ENCODE assay signal across 17 cellular contexts in genomic region chr5:143653256-143653655, GRCh38.
DNase-seq lines count a peak whose midpoint lies in the region; ATAC-seq and TF ChIP-seq lines count a peak whose summit lies in the region.
"Had no signal": no experiment of that assay in that cellular context is flagged by ENCODE, and none has a peak within 500 bp of the region (broad histone marks: within the 10 kb centered on the region; RNA-seq: fewer than 3 reads in every experiment).

No MANE protein-coding gene starts in this region.

- no peak for TF ChIP-seq CTCF in Calu3 (IDR thresholded peaks at IDR 0.05; ENCODE audit: unreplicated experiment)
- TF ChIP-seq CTCF in CD4-positive, alpha-beta T cell (IDR thresholded peaks at IDR 0.05): no peak
- TF ChIP-seq CTCF in MM.1S (IDR thresholded peaks at IDR 0.05; ENCODE audit: low read length): no peak

- peaks cover 33% of the 10 kb centered on the region for H3K4me1 Mint-ChIP-seq in Calu3 (ENCODE audit: low read depth, unreplicated experiment)
- H3K4me1 Mint-ChIP-seq in activated T-helper 2 cell treated with anti-CD3 and anti-CD28 coated beads, Interferon-gamma antibody, Interleukin-2, Interleukin-4, amounts not matched to agents 10 μg/mL and 5 μg/mL and 100 μg/mL, durations not matched to agents 14 hours and 24 hours and 36 hours (ENCODE audit: low read depth): peaks cover 21% of the 10 kb centered on the region
- H3K4me1 Mint-ChIP-seq in CD4-positive, alpha-beta T cell (ENCODE audit: low read depth): no peaks in the 10 kb centered on the region
- H3K4me1 Mint-ChIP-seq: GM23338, naive B cell had no signal

- H3K27ac Mint-ChIP-seq in Calu3 (ENCODE audit: unreplicated experiment): peak overlapping the region; percentile 3
- H3K27ac Mint-ChIP-seq in activated T-helper 2 cell treated with anti-CD3 and anti-CD28 coated beads, Interferon-gamma antibody, Interleukin-2, Interleukin-4, amounts not matched to agents 10 μg/mL and 5 μg/mL and 100 μg/mL, durations not matched to agents 14 hours and 24 hours and 36 hours: peak overlapping the region; percentile 77
- no peak overlapping the region for H3K27ac Mint-ChIP-seq in CD4-positive, alpha-beta T cell
- H3K27ac Mint-ChIP-seq: GM23338, naive B cell had no signal

- H3K9ac ChIP-seq in MM.1S (ENCODE audit: low read length): no peak overlapping the region
- H3K9ac ChIP-seq: BLaER1 had no signal

- peaks cover 2% of the 10 kb centered on the region for H3K9me3 Mint-ChIP-seq in Calu3 (ENCODE audit: low read depth, unreplicated experiment)
- H3K9me3 Mint-ChIP-seq in activated T-helper 2 cell treated with anti-CD3 and anti-CD28 coated beads, Interferon-gamma antibody, Interleukin-2, Interleukin-4, amounts not matched to agents 10 μg/mL and 5 μg/mL and 100 μg/mL, durations not matched to agents 14 hours and 24 hours and 36 hours: no peaks in the 10 kb centered on the region
- H3K9me3 Mint-ChIP-seq in CD4-positive, alpha-beta T cell: no peaks in the 10 kb centered on the region
- H3K9me3 Mint-ChIP-seq: GM23338, naive B cell had no signal

- H3K4me1 ChIP-seq in MM.1S (ENCODE audit: low read length): peaks cover 8% of the 10 kb centered on the region

- no peak overlapping the region for H3K4me3 Mint-ChIP-seq in Calu3 (ENCODE audit: low read depth, unreplicated experiment)
- no peak overlapping the region for H3K4me3 Mint-ChIP-seq in activated T-helper 2 cell treated with anti-CD3 and anti-CD28 coated beads, Interferon-gamma antibody, Interleukin-2, Interleukin-4, amounts not matched to agents 10 μg/mL and 5 μg/mL and 100 μg/mL, durations not matched to agents 14 hours and 24 hours and 36 hours (ENCODE audit: low read depth)
- no peak overlapping the region for H3K4me3 Mint-ChIP-seq in CD4-positive, alpha-beta T cell
- H3K4me3 Mint-ChIP-seq: GM23338, naive B cell had no signal

- H3K4me2 ChIP-seq in MM.1S (ENCODE audit: low read depth, low read length): no peak overlapping the region
- H3K4me2 ChIP-seq: BLaER1, GM23338 had no signal

- H3K27ac ChIP-seq in CD4-positive, alpha-beta T cell (ENCODE audit: low read depth, low read length): no peak overlapping the region
- no peak overlapping the region for H3K27ac ChIP-seq in MM.1S (ENCODE audit: low read length)
- H3K27ac ChIP-seq: BLaER1 had no signal

- ATAC-seq in GM18511 (IDR thresholded peaks at IDR 0.05; ENCODE audit: unreplicated experiment) (peak; percentile 64), HG03159 (IDR thresholded peaks at IDR 0.05; ENCODE audit: unreplicated experiment) (peak; percentile 65), HG02642 (IDR thresholded peaks at IDR 0.05; ENCODE audit: poor library complexity, unreplicated experiment) (no peak)
- ATAC-seq in CD4-positive, alpha-beta T cell (ENCODE audit: poor library complexity): no peak
- ATAC-seq: GM23338, sciatic nerve had no signal

- DNase-seq in Calu3 (no peak), MM.1S (no peak), SHP77 (lab: John Stamatoyannopoulos, UW) (no peak)
- no peak for DNase-seq in activated T-helper 2 cell treated with anti-CD3 and anti-CD28 coated beads, Interferon-gamma antibody, Interleukin-2, Interleukin-4, amounts not matched to agents 10 μg/mL and 5 μg/mL and 100 μg/mL, durations not matched to agents 14 hours and 24 hours and 36 hours (ENCODE audit: low spot score)
- no peak for DNase-seq in CD4-positive, alpha-beta T cell
- DNase-seq: activated CD8-positive, alpha-beta memory T cell treated with anti-CD3 and anti-CD28 coated beads, Interleukin-2, amount 50 U/mL, for 4 hours; effector CD4-positive, alpha-beta T cell; Kasumi-1; kidney; naive B cell; NCI-H226 had no signal

- no peaks in the 10 kb centered on the region for H4K20me1 ChIP-seq in MM.1S (ENCODE audit: insufficient read depth, low read length)
- H4K20me1 ChIP-seq: BLaER1 had no signal

- no peaks in the 10 kb centered on the region for H3F3A ChIP-seq in MM.1S (ENCODE audit: insufficient read depth, low read length)

- H3K36me3 Mint-ChIP-seq in Calu3 (ENCODE audit: insufficient read depth, unreplicated experiment): no peaks in the 10 kb centered on the region
- H3K36me3 Mint-ChIP-seq in activated T-helper 2 cell treated with anti-CD3 and anti-CD28 coated beads, Interferon-gamma antibody, Interleukin-2, Interleukin-4, amounts not matched to agents 10 μg/mL and 5 μg/mL and 100 μg/mL, durations not matched to agents 14 hours and 24 hours and 36 hours (ENCODE audit: low read depth): no peaks in the 10 kb centered on the region
- H3K36me3 Mint-ChIP-seq in CD4-positive, alpha-beta T cell (ENCODE audit: low read depth): no peaks in the 10 kb centered on the region
- H3K36me3 Mint-ChIP-seq: naive B cell had no signal

- no peaks in the 10 kb centered on the region for H3K9me2 ChIP-seq in MM.1S (replicated peaks; ENCODE audit: insufficient read depth, low read length)

- no peaks in the 10 kb centered on the region for H3K79me2 ChIP-seq in MM.1S (ENCODE audit: low read length)

- H3K27me3 Mint-ChIP-seq in Calu3 (ENCODE audit: unreplicated experiment): no peaks in the 10 kb centered on the region
- H3K27me3 Mint-ChIP-seq in activated T-helper 2 cell treated with anti-CD3 and anti-CD28 coated beads, Interferon-gamma antibody, Interleukin-2, Interleukin-4, amounts not matched to agents 10 μg/mL and 5 μg/mL and 100 μg/mL, durations not matched to agents 14 hours and 24 hours and 36 hours (ENCODE audit: low read depth): peaks cover 2% of the 10 kb centered on the region
- no peaks in the 10 kb centered on the region for H3K27me3 Mint-ChIP-seq in CD4-positive, alpha-beta T cell
- H3K27me3 Mint-ChIP-seq: naive B cell had no signal

- intact Hi-C loops in Calu3 (cut with micrococcal nuclease; ENCODE audit: unreplicated experiment): no loop called here
- intact Hi-C loops in activated T-helper 2 cell treated with anti-CD3 and anti-CD28 coated beads, Interferon-gamma antibody, Interleukin-2, Interleukin-4, amounts not matched to agents 10 μg/mL and 5 μg/mL and 100 μg/mL, durations not matched to agents 14 hours and 24 hours and 36 hours (cut with micrococcal nuclease): loop anchor here (1.0 to 5.0 kb wide), 7 partner anchors 25 to 646 kb away; no protein-coding TSS in a partner anchor
- intact Hi-C loops in CD4-positive, alpha-beta T cell (cut with DNase I, micrococcal nuclease): no loop called here

- BruUV-seq in Calu3 (replicated peaks; lab: Mats Ljungman, UMichigan): no TSS peak

- no peak overlapping the region for H2AFZ ChIP-seq in MM.1S (ENCODE audit: low read length)
- H2AFZ ChIP-seq: GM23338 had no signal

- no peaks in the 10 kb centered on the region for H3K27me3 ChIP-seq in CD4-positive, alpha-beta T cell (ENCODE audit: control insufficient read depth, insufficient read depth, low read length)
- H3K27me3 ChIP-seq in MM.1S (replicated peaks; ENCODE audit: insufficient read depth, low read length): no peaks in the 10 kb centered on the region
- H3K27me3 ChIP-seq: BLaER1 had no signal

- CTCF ChIA-PET in Calu3 (lab: Charles Lee): no interaction called here
- CTCF ChIA-PET in CD4-positive, alpha-beta T cell (lab: Charles Lee): no interaction called here

- POLR2A ChIA-PET in CD4-positive, alpha-beta T cell (lab: Charles Lee): no interaction called here

- H3K4me3 ChIP-seq in MM.1S (ENCODE audit: low read length): no peak overlapping the region
- H3K4me3 ChIP-seq: BLaER1, GM23338 had no signal

- H3K36me3 ChIP-seq in MM.1S (replicated peaks; ENCODE audit: insufficient read depth, low read length): no peaks in the 10 kb centered on the region
- H3K36me3 ChIP-seq: BLaER1 had no signal

- H3K9me3 ChIP-seq in CD4-positive, alpha-beta T cell (ENCODE audit: control insufficient read depth, low read length): no peaks in the 10 kb centered on the region
- H3K9me3 ChIP-seq in MM.1S (replicated peaks; ENCODE audit: insufficient read depth, low read length): no peaks in the 10 kb centered on the region
- H3K9me3 ChIP-seq: BLaER1 had no signal

Comparison
In these comparisons a context has a peak if more than half of its experiments do, and no peak if none do; other contexts are left out.
1. ATAC-seq: peak in GM18511 (single experiment) and HG03159 (single experiment); none in CD4-positive, alpha-beta T cell (single experiment) and HG02642 (single experiment).